Comparison of ENCODE assay signal across 18 cellular contexts in genomic region chr14:104974665-104975390, GRCh38. TPM values are rescaled to one million over a fixed set of nuclear protein-coding genes. Genes with fewer than 3 reads are reported as not detected.
DNase-seq lines count a peak whose midpoint lies in the region; ATAC-seq and TF ChIP-seq lines count a peak whose summit lies in the region.
"Had no signal": no experiment of that assay in that cellular context is flagged by ENCODE, and none has a peak within 500 bp of the region (broad histone marks: within the 10 kb centered on the region; RNA-seq: fewer than 3 reads in every experiment).

No MANE protein-coding gene starts in this region.

- 91% methylated on average over 12 of the region's 14 CpGs for WGBS in esophagus muscularis mucosa

- peaks cover 8 to 16% of the 10 kb centered on the region in 2 donors for H3K27me3 Mint-ChIP-seq in CD4-positive, alpha-beta memory T cell

- ATAC-seq in upper lobe of right lung, result no peak
- no peak for ATAC-seq in GM18907 (IDR thresholded peaks at IDR 0.05; ENCODE audit: unreplicated experiment)
- ATAC-seq: left lobe of liver had no signal

- no peaks in the 10 kb centered on the region for H3K9me3 ChIP-seq in Peyer's patch
- H3K9me3 ChIP-seq in esophagus muscularis mucosa, result no peaks in the 10 kb centered on the region
- H3K9me3 ChIP-seq in muscle layer of colon (ENCODE audit: low read length), result no peaks in the 10 kb centered on the region
- no peaks in the 10 kb centered on the region for H3K9me3 ChIP-seq in upper lobe of right lung
- H3K9me3 ChIP-seq in CD4-positive, alpha-beta memory T cell (ENCODE audit: control insufficient read depth in 1 of 2, low read length in 2 of 2), result no peaks in the 10 kb centered on the region
- H3K9me3 ChIP-seq: heart right ventricle, SJSA1 had no signal

- POLR2A ChIA-PET in CD4-positive, alpha-beta memory T cell (lab: Charles Lee; ENCODE audit: partially characterized antibody), result interaction anchor here (2.6 kb wide), 1 partner anchor 70 kb away, joined by 15 read pairs; no protein-coding TSS in a partner anchor

- TF ChIP-seq EP300 in esophagus muscularis mucosa (IDR thresholded peaks at IDR 0.05), result no peak

- no peak overlapping the region for H3K4me3 ChIP-seq in Peyer's patch
- H3K4me3 ChIP-seq in esophagus muscularis mucosa, result no peak overlapping the region
- H3K4me3 ChIP-seq in muscle layer of colon (ENCODE audit: low read depth in 1 of 2, low read length in 2 of 2), result peak overlapping the region in 1 of 2 donors; percentile 32
- H3K4me3 ChIP-seq in upper lobe of right lung, result no peak overlapping the region
- no peak overlapping the region for H3K4me3 ChIP-seq in CD4-positive, alpha-beta memory T cell (ENCODE audit: low read length in 2 of 2)
- H3K4me3 ChIP-seq: SJSA1 had no signal

- H3K27ac Mint-ChIP-seq in CD4-positive, alpha-beta memory T cell, result no peak overlapping the region
- H3K27ac Mint-ChIP-seq: activated CD4-positive, alpha-beta T cell treated with anti-CD3 and anti-CD28 coated beads, Interleukin-2, amount 10 ng/mL, durations not matched to agents 24 days and 14 days; IgD-negative memory B cell had no signal

- intact Hi-C loops in esophagus muscularis mucosa (cut with DNase I), result loop anchor here (5.0 kb wide), 1 partner anchor 43 kb away; no protein-coding TSS in a partner anchor
- intact Hi-C loops in upper lobe of right lung (cut with DNase I), result no loop called here
- intact Hi-C loops in CD4-positive, alpha-beta memory T cell (cut with micrococcal nuclease), result loop anchor here (5.0 kb wide), 1 partner anchor 37 kb away; no protein-coding TSS in a partner anchor

- peaks cover 4 to 81% (median 17%) of the 10 kb centered on the region in 4 donors for H3K4me1 ChIP-seq in Peyer's patch
- H3K4me1 ChIP-seq in esophagus muscularis mucosa, result peaks cover 80 to 100% (median 98%) of the 10 kb centered on the region in 4 donors
- H3K4me1 ChIP-seq in muscle layer of colon (ENCODE audit: insufficient read depth, low read length), result peaks cover 75% of the 10 kb centered on the region
- peaks cover 68% of the 10 kb centered on the region for H3K4me1 ChIP-seq in upper lobe of right lung
- peaks cover 17% of the 10 kb centered on the region for H3K4me1 ChIP-seq in CD4-positive, alpha-beta memory T cell (ENCODE audit: insufficient read depth, low read length)

- H3K4me1 Mint-ChIP-seq in CD4-positive, alpha-beta memory T cell, result peaks cover 4 to 23% (median 13%) of the 10 kb centered on the region in 4 donors

- DNase-seq in Peyer's patch (peak in 1 of 3 donors; percentile 42), esophagus muscularis mucosa (ENCODE audit: extremely low spot score) (no peak), upper lobe of right lung (no peak), occipital lobe (lab: John Stamatoyannopoulos, UW) (no peak)
- DNase-seq in CD4-positive, alpha-beta memory T cell, result no peak
- DNase-seq: activated T-cell treated with anti-CD3 and anti-CD28 coated beads, Interleukin-2, amount 50 U/mL, for 4 hours; NCI-H1092 treated with DMSO at 0.1 percent for 48 hours; NK-92 treated with Interleukin-12 subunit alpha and Interleukin-12 subunit beta, amount 100 ng/mL, for 24 hours; stimulated activated CD4-positive, alpha-beta T cell treated with anti-CD3 and anti-CD28 coated beads, Interleukin-4, amount 100 ng/mL, for 24 hours had no signal

- H3K36me3 Mint-ChIP-seq in CD4-positive, alpha-beta memory T cell, result no peaks in the 10 kb centered on the region
- H3K36me3 Mint-ChIP-seq: CD4-positive, CD25-positive, alpha-beta regulatory T cell; IgD-negative memory B cell had no signal

- CTCF ChIA-PET in CD4-positive, alpha-beta memory T cell (lab: Charles Lee; ENCODE audit: partially characterized antibody), result interaction anchor here (1.1 to 7.1 kb wide), 13 partner anchors 8 to 112 kb away, joined by 3 to 162 read pairs (median 7); partner anchors contain the start of gene GPR132

- H3K27me3 ChIP-seq in Peyer's patch (no peaks in the 10 kb centered on the region), esophagus muscularis mucosa (no peaks in the 10 kb centered on the region), muscle layer of colon (ENCODE audit: control insufficient read depth in 1 of 2, insufficient read depth in 2 of 2, low read length in 2 of 2) (no peaks in the 10 kb centered on the region), upper lobe of right lung (peaks cover 4% of the 10 kb centered on the region)
- peaks cover 13% of the 10 kb centered on the region for H3K27me3 ChIP-seq in CD4-positive, alpha-beta memory T cell (ENCODE audit: insufficient read depth, low read length)
- H3K27me3 ChIP-seq: SJSA1 had no signal

- H3K9me3 Mint-ChIP-seq in CD4-positive, alpha-beta memory T cell, result peaks cover 0 to 4% (median 0%) of the 10 kb centered on the region in 8 donors
- H3K9me3 Mint-ChIP-seq: activated CD4-positive, alpha-beta T cell treated with anti-CD3 and anti-CD28 coated beads, Interleukin-2, amount 10 ng/mL, durations not matched to agents 24 days and 14 days; activated T-cell treated with anti-CD3 and anti-CD28 coated beads, Interleukin-2, amount 50 U/mL, for 4 hours; IgD-negative memory B cell; nephron had no signal

- H3K4me3 Mint-ChIP-seq in CD4-positive, alpha-beta memory T cell, result no peak overlapping the region
- H3K4me3 Mint-ChIP-seq: activated CD4-positive, alpha-beta T cell treated with anti-CD3 and anti-CD28 coated beads, Interleukin-2, amount 10 ng/mL, durations not matched to agents 24 days and 14 days; activated T-cell treated with anti-CD3 and anti-CD28 coated beads, Interleukin-2, amount 50 U/mL, for 4 hours had no signal

- TF ChIP-seq POLR2A in Peyer's patch (IDR thresholded peaks at IDR 0.05), result no peak
- no peak for TF ChIP-seq POLR2A in esophagus muscularis mucosa (IDR thresholded peaks at IDR 0.05; ENCODE audit: low read depth)

- H3K36me3 ChIP-seq in Peyer's patch, result no peaks in the 10 kb centered on the region
- no peaks in the 10 kb centered on the region for H3K36me3 ChIP-seq in esophagus muscularis mucosa
- H3K36me3 ChIP-seq in muscle layer of colon (ENCODE audit: insufficient read depth, low read length), result no peaks in the 10 kb centered on the region
- no peaks in the 10 kb centered on the region for H3K36me3 ChIP-seq in upper lobe of right lung
- H3K36me3 ChIP-seq in CD4-positive, alpha-beta memory T cell (ENCODE audit: insufficient read depth, low read length), result no peaks in the 10 kb centered on the region
- H3K36me3 ChIP-seq: heart right ventricle, SJSA1 had no signal

- H3K27ac ChIP-seq in Peyer's patch, result peak overlapping the region in 3 of 4 donors; percentile 12 to 90 (median 55)
- H3K27ac ChIP-seq in esophagus muscularis mucosa (replicated peaks in 1 of 4), result peak overlapping the region; percentile 87 to 99 (median 94)
- peak overlapping the region; percentile 96 for H3K27ac ChIP-seq in muscle layer of colon (ENCODE audit: low read depth, low read length)
- H3K27ac ChIP-seq in upper lobe of right lung, result peak overlapping the region; percentile 91
- H3K27ac ChIP-seq in CD4-positive, alpha-beta memory T cell (ENCODE audit: low read depth, low read length), result no peak overlapping the region
- H3K27ac ChIP-seq: SJSA1 had no signal

- TF ChIP-seq CTCF in Peyer's patch (IDR thresholded peaks at IDR 0.05) (no peak), esophagus muscularis mucosa (IDR thresholded peaks at IDR 0.05) (no peak), upper lobe of right lung (IDR thresholded peaks at IDR 0.05) (no peak)

- no peak overlapping the region for H3K9ac ChIP-seq in muscle layer of colon (ENCODE audit: low read length)

RNA-seq across cellular contexts. Expression of gene AHNAK2, which starts 3.3 kb away (rescaled TPM):
- 10 to 100 TPM in 3 of 4 donors, 1 to 10 TPM in 1; 3.2 to 19.0 (median 10.7) TPM for total RNA-seq in Peyer's patch
- total RNA-seq in esophagus muscularis mucosa, result 100 to 1,000 TPM in 3 of 4 donors, 10 to 100 TPM in 1; 95.3 to 277 (median 195) TPM
- total RNA-seq in upper lobe of right lung, result 13.7 TPM
- under 1 TPM; 0.06 to 0.15 TPM for total RNA-seq in CD4-positive, alpha-beta memory T cell
- polyA plus RNA-seq in CD4-positive, alpha-beta memory T cell, result not detected
- 20.6 TPM for total RNA-seq in occipital lobe
- total RNA-seq: CD4-positive, CD25-positive, alpha-beta regulatory T cell had no signal
- polyA plus RNA-seq: CD4-positive, CD25-positive, alpha-beta regulatory T cell had no signal

RNA-seq across cellular contexts. Expression of gene CLBA1, which starts 10.8 kb away (rescaled TPM):
- total RNA-seq in Peyer's patch (1 to 10 TPM in 2 of 4 donors, under 1 TPM in 1, not detected in 1; 0.88 to 3.8 (median 2.8) TPM), esophagus muscularis mucosa (1 to 10 TPM; 3.7 to 9.8 (median 6.7) TPM), upper lobe of right lung (6.9 TPM), occipital lobe (10.1 TPM)
- 1 to 10 TPM; 1.3 to 1.6 TPM for total RNA-seq in CD4-positive, alpha-beta memory T cell
- polyA plus RNA-seq in CD4-positive, alpha-beta memory T cell, result 1 to 10 TPM; 1.2 to 1.3 TPM

RNA-seq across cellular contexts. Expression of gene CDCA4, which starts 46.1 kb away (rescaled TPM):
- total RNA-seq in Peyer's patch (1 to 10 TPM; 3.7 to 9.1 (median 6.6) TPM), esophagus muscularis mucosa (1 to 10 TPM; 5.0 to 8.0 (median 6.0) TPM), upper lobe of right lung (4.1 TPM), occipital lobe (11.1 TPM)
- 10 to 100 TPM; 17.1 to 19.0 TPM for total RNA-seq in CD4-positive, alpha-beta memory T cell
- polyA plus RNA-seq in CD4-positive, alpha-beta memory T cell, result 10 to 100 TPM; 18.7 to 20.9 TPM

RNA-seq across cellular contexts. Expression of gene PLD4, which starts 50.1 kb away (rescaled TPM):
- 1 to 10 TPM in 2 of 4 donors, not detected in 2; 1.7 to 4.1 TPM for total RNA-seq in Peyer's patch
- total RNA-seq in esophagus muscularis mucosa, result under 1 TPM; under 0.01 to 0.50 (median 0.15) TPM
- 3.1 TPM for total RNA-seq in upper lobe of right lung
- not detected for total RNA-seq in CD4-positive, alpha-beta memory T cell
- polyA plus RNA-seq in CD4-positive, alpha-beta memory T cell, result under 1 TPM in 1 of 2 donors, not detected in 1; 0.68 TPM
- 5.8 TPM for total RNA-seq in occipital lobe
- total RNA-seq: CD4-positive, CD25-positive, alpha-beta regulatory T cell; left lobe of liver; SJSA1 had no signal
